ENCODE assay signal across 11 cellular contexts in the genomic region with DNA sequence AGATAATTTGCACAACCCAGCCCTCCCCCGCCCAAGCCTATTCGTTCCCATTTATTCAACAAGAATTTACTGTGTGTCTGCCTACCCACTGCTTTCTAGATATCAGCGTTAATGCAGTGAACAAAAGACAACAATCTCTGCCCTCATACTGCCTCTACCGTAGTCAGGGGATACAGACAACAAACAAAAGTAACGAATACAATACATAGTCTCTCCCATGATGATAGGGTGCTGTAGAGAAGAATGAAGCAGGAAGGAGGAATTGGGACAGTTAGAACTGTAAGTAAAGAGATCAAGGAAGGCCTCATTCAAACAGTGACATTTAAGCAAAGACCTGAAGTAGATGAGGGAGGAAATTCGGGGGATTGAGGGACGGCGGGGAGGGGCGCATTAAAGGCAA. TPM values are rescaled to one million over a fixed set of nuclear protein-coding genes. Genes with fewer than 3 reads are reported as not detected.
DNase-seq lines count a peak whose midpoint lies in the region; ATAC-seq and TF ChIP-seq lines count a peak whose summit lies in the region.
"Had no signal": no experiment of that assay in that cellular context is flagged by ENCODE, and none has a peak within 500 bp of the region (broad histone marks: within the 10 kb centered on the region; RNA-seq: fewer than 3 reads in every experiment).

No MANE protein-coding gene starts in this region.

- H3K27me3 Mint-ChIP-seq in activated T-helper 17 cell treated with anti-CD3 and anti-CD28 coated beads, Interleukin-2, amount 50 U/mL, for 72 hours, result no peaks in the 10 kb centered on the region

- H3K9me3 ChIP-seq in BLaER1 treated with 17β-estradiol and CSF1 and Interleukin-3, amounts not matched to agents 10 nM and 100 nM (replicated peaks in 1 of 11), result no peaks in the 10 kb centered on the region
- H3K9me3 ChIP-seq in HUES6 (ENCODE audit: control insufficient read depth, insufficient read depth, low read depth, low read length), result no peaks in the 10 kb centered on the region
- H3K9me3 ChIP-seq in lower lobe of right lung, result no peaks in the 10 kb centered on the region
- H3K9me3 ChIP-seq: spleen had no signal

- no peak for ATAC-seq in activated T-helper 17 cell treated with anti-CD3 and anti-CD28 coated beads, Interleukin-2, amount 50 U/mL, for 72 hours (replicated peaks)
- ATAC-seq in lower lobe of right lung (no peak), HG03025 (IDR thresholded peaks at IDR 0.05; ENCODE audit: low FRiP score, unreplicated experiment) (no peak)

- no peak for TF ChIP-seq CTCF in lower lobe of right lung (IDR thresholded peaks at IDR 0.05)

- 0 out of 22 replicates have a peak overlapping the region, but pooled peaks of 1 of the 11 experiments have one; percentile 27 for H3K27ac ChIP-seq in BLaER1 treated with 17β-estradiol and CSF1 and Interleukin-3, amounts not matched to agents 10 nM and 100 nM
- no peak overlapping the region for H3K27ac ChIP-seq in HUES6 (ENCODE audit: low read depth, low read length)
- no peak overlapping the region for H3K27ac ChIP-seq in lower lobe of right lung

- H3K4me3 Mint-ChIP-seq in activated T-helper 17 cell treated with anti-CD3 and anti-CD28 coated beads, Interleukin-2, amount 50 U/mL, for 72 hours, result peak overlapping the region; percentile 99

- peak overlapping the region; percentile 29 for H3K27ac Mint-ChIP-seq in activated T-helper 17 cell treated with anti-CD3 and anti-CD28 coated beads, Interleukin-2, amount 50 U/mL, for 72 hours

- peak overlapping the region in 1 of 10 experiments; percentile 88; a peak in 3 of 20 replicates for H3K4me3 ChIP-seq in BLaER1 treated with 17β-estradiol and CSF1 and Interleukin-3, amounts not matched to agents 10 nM and 100 nM
- H3K4me3 ChIP-seq in HUES6 (ENCODE audit: low read depth, low read length) (peak overlapping the region; percentile 23; the same call in 1 of the 2 replicates), lower lobe of right lung (peak overlapping the region; percentile 99)

- peaks cover 25% of the 10 kb centered on the region for H3K4me1 Mint-ChIP-seq in activated T-helper 17 cell treated with anti-CD3 and anti-CD28 coated beads, Interleukin-2, amount 50 U/mL, for 72 hours

- H3K27me3 ChIP-seq in BLaER1 treated with 17β-estradiol and CSF1 and Interleukin-3, amounts not matched to agents 10 nM and 100 nM, result no peaks in the 10 kb centered on the region
- no peaks in the 10 kb centered on the region for H3K27me3 ChIP-seq in HUES6 (ENCODE audit: control insufficient read depth, insufficient read depth, low read length)
- H3K27me3 ChIP-seq in lower lobe of right lung (ENCODE audit: low read depth), result no peaks in the 10 kb centered on the region
- H3K27me3 ChIP-seq: spleen had no signal

- intact Hi-C loops in lower lobe of right lung (cut with DNase I), result no loop called here

- peak overlapping the region; percentile 84 to 94 (median 87); a peak in 15 of 22 replicates for H3K9ac ChIP-seq in BLaER1 treated with 17β-estradiol and CSF1 and Interleukin-3, amounts not matched to agents 10 nM and 100 nM
- H3K9ac ChIP-seq in HUES6 (ENCODE audit: low read length), result peak overlapping the region; percentile 29

- peaks cover 0 to 33% (median 14%) of the 10 kb centered on the region in 11 experiments; a peak in 10 of 22 replicates for H4K20me1 ChIP-seq in BLaER1 treated with 17β-estradiol and CSF1 and Interleukin-3, amounts not matched to agents 10 nM and 100 nM

- no peaks in the 10 kb centered on the region for H3K9me3 Mint-ChIP-seq in activated T-helper 17 cell treated with anti-CD3 and anti-CD28 coated beads, Interleukin-2, amount 50 U/mL, for 72 hours

- peaks cover 78% of the 10 kb centered on the region for H3K36me3 Mint-ChIP-seq in activated T-helper 17 cell treated with anti-CD3 and anti-CD28 coated beads, Interleukin-2, amount 50 U/mL, for 72 hours (ENCODE audit: low read depth)

- DNase-seq in lower lobe of right lung (no peak), NCI-H345 (lab: John Stamatoyannopoulos, UW) (no peak), OCI-M2 (lab: John Stamatoyannopoulos, UW; ENCODE audit: unreplicated experiment) (no peak)
- no peak for DNase-seq in stimulated activated CD4-positive, alpha-beta T cell treated with anti-CD3 and anti-CD28 coated beads, Interleukin-12 subunit alpha, Interleukin-12 subunit beta, amount 100 ng/mL, for 4 hours
- DNase-seq: activated CD4-positive, alpha-beta T cell treated with anti-CD3 and anti-CD28 coated beads for 48 hours; NCI-H1092 treated with DMSO at 0.1 percent for 48 hours had no signal

- H3K36me3 ChIP-seq in BLaER1 treated with 17β-estradiol and CSF1 and Interleukin-3, amounts not matched to agents 10 nM and 100 nM, result peaks cover 30 to 71% (median 52%) of the 10 kb centered on the region in 11 experiments
- H3K36me3 ChIP-seq in HUES6 (ENCODE audit: control insufficient read depth, insufficient read depth, low read length) (peaks cover 45% of the 10 kb centered on the region), lower lobe of right lung (peaks cover 47% of the 10 kb centered on the region)

- peaks cover 21 to 33% (median 26%) of the 10 kb centered on the region in 10 experiments for H3K4me1 ChIP-seq in BLaER1 treated with 17β-estradiol and CSF1 and Interleukin-3, amounts not matched to agents 10 nM and 100 nM
- peaks cover 4% of the 10 kb centered on the region; the same call in 1 of the 2 replicates for H3K4me1 ChIP-seq in HUES6 (ENCODE audit: control insufficient read depth, insufficient read depth, low read length)
- peaks cover 41% of the 10 kb centered on the region for H3K4me1 ChIP-seq in lower lobe of right lung

- H3K4me2 ChIP-seq in BLaER1 treated with 17β-estradiol and CSF1 and Interleukin-3, amounts not matched to agents 10 nM and 100 nM, result peak overlapping the region; percentile 79 to 95 (median 89); a peak in 21 of 22 replicates

RNA-seq across cellular contexts. Expression of a gene that starts 1.7 kb away (rescaled TPM):
- 10 to 100 TPM; 26.7 to 37.8 TPM for total RNA-seq in activated T-helper 17 cell treated with anti-CD3 and anti-CD28 coated beads, Interleukin-2, amount 50 U/mL, for 72 hours
- 19.8 TPM for total RNA-seq in lower lobe of right lung

RNA-seq across cellular contexts. Expression of a gene that starts 1.8 kb away (rescaled TPM):
- 10 to 100 TPM; 75.9 to 80.3 TPM for total RNA-seq in activated T-helper 17 cell treated with anti-CD3 and anti-CD28 coated beads, Interleukin-2, amount 50 U/mL, for 72 hours
- total RNA-seq in lower lobe of right lung, result 51.7 TPM
